15 cellular contexts compared by ENCODE assay signal in genomic region chr17:82881292-82881823, GRCh38. TPM values are rescaled to one million over a fixed set of nuclear protein-coding genes. Genes with fewer than 3 reads are reported as not detected.
A peak's percentile ranks its signal among the peaks of the same experiment; 100 is the strongest.
DNase-seq lines count a peak whose midpoint lies in the region; ATAC-seq, FAIRE-seq and TF ChIP-seq lines count a peak whose summit lies in the region.
"Had no signal": no experiment of that assay in that cellular context is flagged by ENCODE, and none has a peak within 500 bp of the region (broad histone marks: within the 10 kb centered on the region; RNA-seq: fewer than 3 reads in every experiment).

No MANE protein-coding gene starts in this region.

- no peaks in the 10 kb centered on the region for H3K9me3 Mint-ChIP-seq in activated naive CD4-positive, alpha-beta T cell treated with anti-CD3 and anti-CD28 coated beads for 36 hours
- H3K9me3 Mint-ChIP-seq in WTC11: peaks cover 5% of the 10 kb centered on the region; the same call in 1 of the 2 replicates

- FAIRE-seq in kidney (lab: Jason Lieb, UNC): no peak
- FAIRE-seq: urothelium cell line had no signal

- POLR2A ChIA-PET in WTC11 (lab: Charles Lee): no interaction called here

- intact Hi-C loops in activated naive CD4-positive, alpha-beta T cell treated with anti-CD3 and anti-CD28 coated beads for 36 hours (cut with micrococcal nuclease): loop anchor here (5.0 kb wide), 1 partner anchor 171 kb away; no protein-coding TSS in a partner anchor
- intact Hi-C loops in kidney (cut with DNase I): no loop called here

- CTCF ChIA-PET in activated naive CD4-positive, alpha-beta T cell treated with anti-CD3 and anti-CD28 coated beads for 36 hours (lab: Charles Lee): interaction anchor here (1.4 kb wide), 1 partner anchor 101 kb away, joined by 3 read pairs; no protein-coding TSS in a partner anchor
- CTCF ChIA-PET in WTC11 (lab: Charles Lee): interaction anchor here (1.2 to 1.3 kb wide), 3 partner anchors 12 to 38 kb away, joined by 4 to 5 read pairs (median 4); no protein-coding TSS in a partner anchor

- H3K36me3 Mint-ChIP-seq in activated naive CD4-positive, alpha-beta T cell treated with anti-CD3 and anti-CD28 coated beads for 36 hours (ENCODE audit: low read depth): no peaks in the 10 kb centered on the region
- peaks cover 26% of the 10 kb centered on the region for H3K36me3 Mint-ChIP-seq in WTC11

- WGBS in suprapubic skin: 84% methylated on average over 21 of the region's 23 CpGs

- H3K4me3 Mint-ChIP-seq in activated naive CD4-positive, alpha-beta T cell treated with anti-CD3 and anti-CD28 coated beads for 36 hours: no peak overlapping the region
- no peak overlapping the region for H3K4me3 Mint-ChIP-seq in WTC11

- no peak for TF ChIP-seq CTCF in WTC11 (IDR thresholded peaks at IDR 0.05)
- TF ChIP-seq CTCF in kidney (IDR thresholded peaks at IDR 0.05; ENCODE audit: borderline replicate concordance, extremely low read depth, insufficient read depth): no peak
- TF ChIP-seq CTCF in suprapubic skin (IDR thresholded peaks at IDR 0.05): no peak

- no peaks in the 10 kb centered on the region for H3K27me3 ChIP-seq in suprapubic skin

- no peak for TF ChIP-seq EP300 in suprapubic skin (IDR thresholded peaks at IDR 0.05)

- no peak overlapping the region for H3K27ac ChIP-seq in kidney (ENCODE audit: low read depth in 2 of 2, low read length in 2 of 2)
- peak overlapping the region; percentile 35 for H3K27ac ChIP-seq in suprapubic skin
- H3K27ac ChIP-seq: HL-60 had no signal

- ATAC-seq in WTC11: 0 out of 2 replicates have a peak, but pooled peaks have one; percentile 15

- H3K27ac Mint-ChIP-seq in activated naive CD4-positive, alpha-beta T cell treated with anti-CD3 and anti-CD28 coated beads for 36 hours: peak overlapping the region; percentile 89
- peak overlapping the region; percentile 94 for H3K27ac Mint-ChIP-seq in WTC11

- H3K9ac ChIP-seq in kidney (ENCODE audit: low read length in 2 of 2): no peak overlapping the region

- H3K9me3 ChIP-seq in kidney (ENCODE audit: control insufficient read depth in 1 of 2, low read length in 2 of 2) (no peaks in the 10 kb centered on the region), suprapubic skin (no peaks in the 10 kb centered on the region)

- no peaks in the 10 kb centered on the region for H3K36me3 ChIP-seq in kidney (ENCODE audit: control insufficient read depth in 1 of 2, insufficient read depth in 2 of 2, low read length in 2 of 2)
- no peaks in the 10 kb centered on the region for H3K36me3 ChIP-seq in suprapubic skin

- H3K4me1 ChIP-seq in kidney (ENCODE audit: control insufficient read depth in 1 of 2, insufficient read depth in 1 of 2, low read depth in 1 of 2, low read length in 2 of 2) (peaks cover 12 to 20% of the 10 kb centered on the region in 2 donors), suprapubic skin (peaks cover 79% of the 10 kb centered on the region)

- H3K4me1 Mint-ChIP-seq in activated naive CD4-positive, alpha-beta T cell treated with anti-CD3 and anti-CD28 coated beads for 36 hours (ENCODE audit: low read depth): peaks cover 82% of the 10 kb centered on the region
- H3K4me1 Mint-ChIP-seq in WTC11: peaks cover 25% of the 10 kb centered on the region

- DNase-seq in activated naive CD4-positive, alpha-beta T cell treated with anti-CD3 and anti-CD28 coated beads for 36 hours: no peak
- no peak for DNase-seq in activated naive CD4-positive, alpha-beta T cell (lab: John Stamatoyannopoulos, UW)
- no peak for DNase-seq in WTC11 (ENCODE audit: low spot score)
- DNase-seq in kidney: peak; percentile 67
- no peak for DNase-seq in suprapubic skin (ENCODE audit: low spot score in 2 of 2)
- DNase-seq in SK-N-DZ (ENCODE audit: low spot score): no peak
- no peak for DNase-seq in germinal center (ENCODE audit: low spot score)
- DNase-seq in NCI-H526 (lab: John Stamatoyannopoulos, UW): no peak
- DNase-seq: effector CD8-positive, alpha-beta T cell had no signal

- H3K4me3 ChIP-seq in kidney (ENCODE audit: low read length in 2 of 2) (no peak overlapping the region), suprapubic skin (no peak overlapping the region)

- TF ChIP-seq POLR2A in suprapubic skin (IDR thresholded peaks at IDR 0.05): no peak

- no peaks in the 10 kb centered on the region for H3K27me3 Mint-ChIP-seq in activated naive CD4-positive, alpha-beta T cell treated with anti-CD3 and anti-CD28 coated beads for 36 hours (ENCODE audit: low read depth)
- no peaks in the 10 kb centered on the region for H3K27me3 Mint-ChIP-seq in WTC11 (ENCODE audit: low read depth)

TF ChIP-seq in WTC11, 78 proteins besides CTCF, POLR2A, EP300 and RAD21 (continues in another document):
- TF ChIP-seq, protein P1, sequence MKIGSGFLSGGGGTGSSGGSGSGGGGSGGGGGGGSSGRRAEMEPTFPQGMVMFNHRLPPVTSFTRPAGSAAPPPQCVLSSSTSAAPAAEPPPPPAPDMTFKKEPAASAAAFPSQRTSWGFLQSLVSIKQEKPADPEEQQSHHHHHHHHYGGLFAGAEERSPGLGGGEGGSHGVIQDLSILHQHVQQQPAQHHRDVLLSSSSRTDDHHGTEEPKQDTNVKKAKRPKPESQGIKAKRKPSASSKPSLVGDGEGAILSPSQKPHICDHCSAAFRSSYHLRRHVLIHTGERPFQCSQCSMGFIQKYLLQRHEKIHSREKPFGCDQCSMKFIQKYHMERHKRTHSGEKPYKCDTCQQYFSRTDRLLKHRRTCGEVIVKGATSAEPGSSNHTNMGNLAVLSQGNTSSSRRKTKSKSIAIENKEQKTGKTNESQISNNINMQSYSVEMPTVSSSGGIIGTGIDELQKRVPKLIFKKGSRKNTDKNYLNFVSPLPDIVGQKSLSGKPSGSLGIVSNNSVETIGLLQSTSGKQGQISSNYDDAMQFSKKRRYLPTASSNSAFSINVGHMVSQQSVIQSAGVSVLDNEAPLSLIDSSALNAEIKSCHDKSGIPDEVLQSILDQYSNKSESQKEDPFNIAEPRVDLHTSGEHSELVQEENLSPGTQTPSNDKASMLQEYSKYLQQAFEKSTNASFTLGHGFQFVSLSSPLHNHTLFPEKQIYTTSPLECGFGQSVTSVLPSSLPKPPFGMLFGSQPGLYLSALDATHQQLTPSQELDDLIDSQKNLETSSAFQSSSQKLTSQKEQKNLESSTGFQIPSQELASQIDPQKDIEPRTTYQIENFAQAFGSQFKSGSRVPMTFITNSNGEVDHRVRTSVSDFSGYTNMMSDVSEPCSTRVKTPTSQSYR (CRISPR knock-in tag; IDR thresholded peaks at IDR 0.05): no peak
- TF ChIP-seq, protein P2, sequence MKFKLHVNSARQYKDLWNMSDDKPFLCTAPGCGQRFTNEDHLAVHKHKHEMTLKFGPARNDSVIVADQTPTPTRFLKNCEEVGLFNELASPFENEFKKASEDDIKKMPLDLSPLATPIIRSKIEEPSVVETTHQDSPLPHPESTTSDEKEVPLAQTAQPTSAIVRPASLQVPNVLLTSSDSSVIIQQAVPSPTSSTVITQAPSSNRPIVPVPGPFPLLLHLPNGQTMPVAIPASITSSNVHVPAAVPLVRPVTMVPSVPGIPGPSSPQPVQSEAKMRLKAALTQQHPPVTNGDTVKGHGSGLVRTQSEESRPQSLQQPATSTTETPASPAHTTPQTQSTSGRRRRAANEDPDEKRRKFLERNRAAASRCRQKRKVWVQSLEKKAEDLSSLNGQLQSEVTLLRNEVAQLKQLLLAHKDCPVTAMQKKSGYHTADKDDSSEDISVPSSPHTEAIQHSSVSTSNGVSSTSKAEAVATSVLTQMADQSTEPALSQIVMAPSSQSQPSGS (CRISPR knock-in tag; IDR thresholded peaks at IDR 0.05; ENCODE audit: borderline replicate concordance, low read depth): no peak
- TF ChIP-seq SMAD3 (CRISPR knock-in tag; IDR thresholded peaks at IDR 0.05; ENCODE audit: borderline replicate concordance): no peak
- no peak for TF ChIP-seq USF2 (CRISPR knock-in tag; IDR thresholded peaks at IDR 0.05)
- no peak for TF ChIP-seq ZNF219 (CRISPR knock-in tag; IDR thresholded peaks at IDR 0.05; ENCODE audit: borderline replicate concordance)
- TF ChIP-seq PRDM15 (CRISPR knock-in tag; IDR thresholded peaks at IDR 0.05): no peak
- TF ChIP-seq SOX15 (CRISPR knock-in tag; IDR thresholded peaks at IDR 0.05): no peak

RNA-seq across cellular contexts. Expression of gene ZNF750, which starts 41.5 kb away (rescaled TPM):
- not detected for total RNA-seq in activated naive CD4-positive, alpha-beta T cell treated with anti-CD3 and anti-CD28 coated beads for 36 hours
- total RNA-seq in WTC11 (2021) (0.04 to 0.07 TPM in 2 of 3 replicates, not detected in the other), kidney (0.25 TPM), suprapubic skin (100 to 1,000 TPM; 117 to 353 (median 233) TPM)
- 0.30 TPM for polyA plus RNA-seq in kidney (ENCODE audit: insufficient read depth, low read depth, low replicate concordance)
- not detected in 2 replicates for polyA plus RNA-seq in SK-N-DZ (2014; cell fraction: cytosol; rRNA removed)
- not detected in 2 replicates for polyA plus RNA-seq in SK-N-DZ (2014; cell fraction: nucleus; rRNA removed)
- total RNA-seq: M059J; omental fat pad; T-helper 1 cell treated with Interleukin-12 subunit alpha and Interleukin-12 subunit beta and Interleukin-4 antibody, amounts not matched to agents 30 ng/mL and 1 ng/mL, for 36 hours had no signal
- polyA plus RNA-seq: AG04450 had no signal

Comparison
In these comparisons a context has a peak if more than half of its experiments do, and no peak if none do; other contexts are left out.
1. RNA of gene ZNF750, which starts 41.5 kb away (total RNA-seq): 117 to 353 TPM in suprapubic skin; 0.25 TPM in kidney (single experiment), 0.04 to 0.07 TPM in WTC11 and not detected in activated naive CD4-positive, alpha-beta T cell treated with anti-CD3 and anti-CD28 coated beads for 36 hours; every median in the first group is over 10 times any median in the second.